25 cellular contexts compared by ENCODE assay signal in the genomic region with DNA sequence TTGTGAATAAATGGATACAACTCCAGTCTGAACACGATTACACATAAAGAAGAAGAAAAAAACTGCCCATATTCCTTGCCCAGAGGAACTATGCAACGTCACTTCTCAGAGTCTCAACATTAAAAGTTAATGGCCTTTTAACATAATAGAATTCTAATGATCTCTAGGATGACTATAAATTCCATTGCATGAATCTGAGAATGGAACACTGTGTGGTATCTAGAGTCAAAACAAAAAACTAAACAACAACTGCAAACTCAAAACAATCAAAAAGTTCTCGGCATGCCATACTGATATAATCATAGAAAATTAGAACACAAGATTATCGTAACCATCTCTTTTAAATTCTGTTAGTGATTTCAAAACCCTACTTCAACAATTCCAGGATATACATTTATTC.
DNase-seq lines count a peak whose midpoint lies in the region; ATAC-seq, FAIRE-seq and TF ChIP-seq lines count a peak whose summit lies in the region.
"Had no signal": no experiment of that assay in that cellular context is flagged by ENCODE, and none has a peak within 500 bp of the region (broad histone marks: within the 10 kb centered on the region; RNA-seq: fewer than 3 reads in every experiment).

No MANE protein-coding gene starts in this region.

- H3K27ac Mint-ChIP-seq in astrocyte (ENCODE audit: unreplicated experiment) (no peak overlapping the region), WTC11 (no peak overlapping the region)
- H3K27ac Mint-ChIP-seq: B cell; CD4-positive, alpha-beta memory T cell; CD4-positive, CD25-positive, alpha-beta regulatory T cell had no signal

- H3K9me3 Mint-ChIP-seq in astrocyte (ENCODE audit: unreplicated experiment) (no peaks in the 10 kb centered on the region), WTC11 (no peaks in the 10 kb centered on the region)
- H3K9me3 Mint-ChIP-seq: CD4-positive, alpha-beta memory T cell; CD8-positive, alpha-beta memory T cell had no signal

- H3K36me3 ChIP-seq in astrocyte (ENCODE audit: insufficient read depth, low read length), result no peaks in the 10 kb centered on the region
- H3K36me3 ChIP-seq in trophoblast cell (ENCODE audit: control insufficient read depth in 1 of 2, insufficient read depth in 2 of 2, low read length in 2 of 2), result no peaks in the 10 kb centered on the region

- H3K4me1 ChIP-seq in astrocyte (ENCODE audit: insufficient read depth, low read length) (peaks cover 2% of the 10 kb centered on the region), trophoblast cell (ENCODE audit: control insufficient read depth in 1 of 2, insufficient read depth in 2 of 2, low read length in 2 of 2) (no peaks in the 10 kb centered on the region)
- H3K4me1 ChIP-seq: A549; BLaER1 treated with 17β-estradiol and CSF1 and Interleukin-3, amounts not matched to agents 10 nM and 100 nM had no signal

- no peaks in the 10 kb centered on the region for H3K27me3 ChIP-seq in astrocyte (ENCODE audit: insufficient read depth, low read length)
- H3K27me3 ChIP-seq in trophoblast cell (ENCODE audit: insufficient read depth, low read length), result no peaks in the 10 kb centered on the region
- H3K27me3 ChIP-seq: BLaER1 treated with 17β-estradiol and CSF1 and Interleukin-3, amounts not matched to agents 10 nM and 100 nM had no signal

- WGBS in trophoblast cell (ENCODE audit: extremely low coverage, insufficient coverage, insufficient read length), result no CpG with 5 or more reads among the region's 4 CpGs

- H2BK120ac ChIP-seq in trophoblast cell (ENCODE audit: insufficient read depth, low read length, poor library complexity), result no peak overlapping the region

- H4K8ac ChIP-seq in trophoblast cell (ENCODE audit: low read depth, low read length), result no peak overlapping the region

- H3K9me3 ChIP-seq in astrocyte (ENCODE audit: insufficient read depth, low read depth, low read length) (no peaks in the 10 kb centered on the region), trophoblast cell (ENCODE audit: insufficient read depth, low read depth, low read length) (no peaks in the 10 kb centered on the region)
- H3K9me3 ChIP-seq: A549 had no signal

- no peak overlapping the region for H3K4ac ChIP-seq in trophoblast cell (ENCODE audit: low read depth, low read length)

- no peaks in the 10 kb centered on the region for H3K36me3 Mint-ChIP-seq in astrocyte (ENCODE audit: low read depth, unreplicated experiment)
- H3K36me3 Mint-ChIP-seq in WTC11, result no peaks in the 10 kb centered on the region

- no peak overlapping the region for H3K23ac ChIP-seq in trophoblast cell (ENCODE audit: low read length)

- H4K20me1 ChIP-seq in astrocyte (ENCODE audit: insufficient read depth, low read length), result no peaks in the 10 kb centered on the region
- H4K20me1 ChIP-seq: BLaER1 treated with 17β-estradiol and CSF1 and Interleukin-3, amounts not matched to agents 10 nM and 100 nM had no signal

- H3K27me3 Mint-ChIP-seq in astrocyte (ENCODE audit: low read depth, unreplicated experiment), result no peaks in the 10 kb centered on the region
- H3K27me3 Mint-ChIP-seq in WTC11 (ENCODE audit: low read depth), result no peaks in the 10 kb centered on the region
- H3K27me3 Mint-ChIP-seq: B cell; CD4-positive, alpha-beta memory T cell; CD4-positive, CD25-positive, alpha-beta regulatory T cell; CD8-positive, alpha-beta memory T cell had no signal

- H3K14ac ChIP-seq in trophoblast cell (ENCODE audit: low read length), result no peak overlapping the region

- H3K4me3 Mint-ChIP-seq in astrocyte (ENCODE audit: unreplicated experiment), result no peak overlapping the region
- H3K4me3 Mint-ChIP-seq in WTC11, result no peak overlapping the region
- H3K4me3 Mint-ChIP-seq: B cell; CD4-positive, alpha-beta memory T cell; CD4-positive, CD25-positive, alpha-beta regulatory T cell; CD8-positive, alpha-beta memory T cell had no signal

- no peak overlapping the region for H3K9ac ChIP-seq in astrocyte (ENCODE audit: low read length)
- no peak overlapping the region for H3K9ac ChIP-seq in trophoblast cell (ENCODE audit: low read length)
- H3K9ac ChIP-seq: BLaER1 treated with 17β-estradiol and CSF1 and Interleukin-3, amounts not matched to agents 10 nM and 100 nM had no signal

- TF ChIP-seq CTCF in astrocyte (IDR thresholded peaks at IDR 0.05; ENCODE audit: insufficient read depth, low read depth, low read length) (no peak), WTC11 (IDR thresholded peaks at IDR 0.05) (no peak)

- no peak for ATAC-seq in WTC11
- ATAC-seq: A549 had no signal

- H3K79me2 ChIP-seq in astrocyte (ENCODE audit: insufficient read depth, low read length), result no peaks in the 10 kb centered on the region
- H3K79me2 ChIP-seq in trophoblast cell (ENCODE audit: control insufficient read depth, insufficient read depth, low read length, poor library complexity), result no peaks in the 10 kb centered on the region

- H4K12ac ChIP-seq in trophoblast cell (ENCODE audit: low read depth, low read length), result no peak overlapping the region

- H3K27ac ChIP-seq in astrocyte (ENCODE audit: low read depth, low read length), result no peak overlapping the region
- H3K27ac ChIP-seq in trophoblast cell (ENCODE audit: low read depth, low read length), result no peak overlapping the region
- H3K27ac ChIP-seq: A549; BLaER1 treated with 17β-estradiol and CSF1 and Interleukin-3, amounts not matched to agents 10 nM and 100 nM; C4-2B had no signal

- H2AFZ ChIP-seq in astrocyte (ENCODE audit: low read depth, low read length), result no peak overlapping the region
- H2AFZ ChIP-seq in trophoblast cell (ENCODE audit: insufficient read depth, low read length, poor library complexity), result no peak overlapping the region

- POLR2A ChIA-PET in WTC11 (lab: Charles Lee), result no interaction called here

- H3K4me2 ChIP-seq in astrocyte (ENCODE audit: low read length) (no peak overlapping the region), trophoblast cell (ENCODE audit: low read length) (no peak overlapping the region)
- H3K4me2 ChIP-seq: A549; BLaER1 treated with 17β-estradiol and CSF1 and Interleukin-3, amounts not matched to agents 10 nM and 100 nM had no signal

- no peak overlapping the region for H3K18ac ChIP-seq in trophoblast cell (ENCODE audit: low read length)

- H4K91ac ChIP-seq in trophoblast cell (ENCODE audit: low read depth, low read length), result no peak overlapping the region

- H3K4me3 ChIP-seq in astrocyte (ENCODE audit: insufficient read depth, low read depth, low read length) (no peak overlapping the region), trophoblast cell (ENCODE audit: low read depth, low read length) (no peak overlapping the region)
- H3K4me3 ChIP-seq: A549; BLaER1 treated with 17β-estradiol and CSF1 and Interleukin-3, amounts not matched to agents 10 nM and 100 nM had no signal

- H3K4me1 Mint-ChIP-seq in astrocyte (ENCODE audit: low read depth, unreplicated experiment) (peaks cover 7% of the 10 kb centered on the region), WTC11 (peaks cover 15% of the 10 kb centered on the region)
- H3K4me1 Mint-ChIP-seq: B cell had no signal

- H2BK12ac ChIP-seq in trophoblast cell (ENCODE audit: low read length), result no peak overlapping the region

- FAIRE-seq in astrocyte (lab: Jason Lieb, UNC), result peak; percentile 20
- FAIRE-seq: A549, G401.6, GM12891 had no signal

- CTCF ChIA-PET in WTC11 (lab: Charles Lee), result no interaction called here

- no peak overlapping the region for H2AK5ac ChIP-seq in trophoblast cell (ENCODE audit: low read length)

- H3K79me1 ChIP-seq in trophoblast cell (ENCODE audit: low read length), result no peaks in the 10 kb centered on the region

- no peak overlapping the region for H2BK5ac ChIP-seq in trophoblast cell (ENCODE audit: low read depth, low read length, poor library complexity)

- DNase-seq in EH (ENCODE audit: low read depth), result peak; percentile 6
- no peak for DNase-seq in astrocyte (ENCODE audit: low read depth)
- DNase-seq in trophoblast cell, result peak; percentile 3 to 82
- no peak for DNase-seq in CD1c-positive myeloid dendritic cell (ENCODE audit: extremely low spot score)
- DNase-seq in activated CD4-positive, alpha-beta T cell treated with anti-CD3 and anti-CD28 coated beads, Interleukin-2, amount 50 U/mL, for 4 hours, result no peak
- DNase-seq in T-helper 9 cell, result no peak
- DNase-seq in WTC11 (ENCODE audit: low spot score), result no peak
- DNase-seq: 8988T; AML-193; CD4-positive, alpha-beta memory T cell; CD4-positive, CD25-positive, alpha-beta regulatory T cell; CD8-positive, alpha-beta memory T cell; COR-L47; DMS 273 treated with DMSO at 0.1 percent for 48 hours; DMS153; DMS53; DMS79; DND-41; GF-D8 had no signal

TF ChIP-seq in WTC11, 78 proteins besides CTCF, POLR2A, EP300 and RAD21 (continues in another document):
- no peak for TF ChIP-seq OVOL2 (CRISPR knock-in tag; IDR thresholded peaks at IDR 0.05; ENCODE audit: borderline replicate concordance)
- TF ChIP-seq, protein P1, sequence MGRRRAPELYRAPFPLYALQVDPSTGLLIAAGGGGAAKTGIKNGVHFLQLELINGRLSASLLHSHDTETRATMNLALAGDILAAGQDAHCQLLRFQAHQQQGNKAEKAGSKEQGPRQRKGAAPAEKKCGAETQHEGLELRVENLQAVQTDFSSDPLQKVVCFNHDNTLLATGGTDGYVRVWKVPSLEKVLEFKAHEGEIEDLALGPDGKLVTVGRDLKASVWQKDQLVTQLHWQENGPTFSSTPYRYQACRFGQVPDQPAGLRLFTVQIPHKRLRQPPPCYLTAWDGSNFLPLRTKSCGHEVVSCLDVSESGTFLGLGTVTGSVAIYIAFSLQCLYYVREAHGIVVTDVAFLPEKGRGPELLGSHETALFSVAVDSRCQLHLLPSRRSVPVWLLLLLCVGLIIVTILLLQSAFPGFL (CRISPR knock-in tag; IDR thresholded peaks at IDR 0.05; ENCODE audit: borderline replicate concordance), result no peak
- no peak for TF ChIP-seq TEAD1 (CRISPR knock-in tag; IDR thresholded peaks at IDR 0.05)
- TF ChIP-seq, protein P2, sequence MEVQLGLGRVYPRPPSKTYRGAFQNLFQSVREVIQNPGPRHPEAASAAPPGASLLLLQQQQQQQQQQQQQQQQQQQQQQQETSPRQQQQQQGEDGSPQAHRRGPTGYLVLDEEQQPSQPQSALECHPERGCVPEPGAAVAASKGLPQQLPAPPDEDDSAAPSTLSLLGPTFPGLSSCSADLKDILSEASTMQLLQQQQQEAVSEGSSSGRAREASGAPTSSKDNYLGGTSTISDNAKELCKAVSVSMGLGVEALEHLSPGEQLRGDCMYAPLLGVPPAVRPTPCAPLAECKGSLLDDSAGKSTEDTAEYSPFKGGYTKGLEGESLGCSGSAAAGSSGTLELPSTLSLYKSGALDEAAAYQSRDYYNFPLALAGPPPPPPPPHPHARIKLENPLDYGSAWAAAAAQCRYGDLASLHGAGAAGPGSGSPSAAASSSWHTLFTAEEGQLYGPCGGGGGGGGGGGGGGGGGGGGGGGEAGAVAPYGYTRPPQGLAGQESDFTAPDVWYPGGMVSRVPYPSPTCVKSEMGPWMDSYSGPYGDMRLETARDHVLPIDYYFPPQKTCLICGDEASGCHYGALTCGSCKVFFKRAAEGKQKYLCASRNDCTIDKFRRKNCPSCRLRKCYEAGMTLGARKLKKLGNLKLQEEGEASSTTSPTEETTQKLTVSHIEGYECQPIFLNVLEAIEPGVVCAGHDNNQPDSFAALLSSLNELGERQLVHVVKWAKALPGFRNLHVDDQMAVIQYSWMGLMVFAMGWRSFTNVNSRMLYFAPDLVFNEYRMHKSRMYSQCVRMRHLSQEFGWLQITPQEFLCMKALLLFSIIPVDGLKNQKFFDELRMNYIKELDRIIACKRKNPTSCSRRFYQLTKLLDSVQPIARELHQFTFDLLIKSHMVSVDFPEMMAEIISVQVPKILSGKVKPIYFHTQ (CRISPR knock-in tag; IDR thresholded peaks at IDR 0.05), result no peak

Comparison
In these comparisons a context has a peak if more than half of its experiments do, and no peak if none do; other contexts are left out.
1. DNase-seq: peak in EH (single experiment) and trophoblast cell (2 of 2); none in astrocyte (single experiment), CD1c-positive myeloid dendritic cell (single experiment), activated CD4-positive, alpha-beta T cell treated with anti-CD3 and anti-CD28 coated beads, Interleukin-2, amount 50 U/mL, for 4 hours (0 of 2), T-helper 9 cell (single experiment) and WTC11 (single experiment).